In genomic region chr5:148391422-148391821, GRCh38 we compare ENCODE assay signal across 18 cellular contexts. TPM values are rescaled to one million over a fixed set of nuclear protein-coding genes. Genes with fewer than 3 reads are reported as not detected.
A peak's percentile ranks its signal among the peaks of the same experiment; 100 is the strongest.
DNase-seq lines count a peak whose midpoint lies in the region; FAIRE-seq and TF ChIP-seq lines count a peak whose summit lies in the region.
"Had no signal": no experiment of that assay in that cellular context is flagged by ENCODE, and none has a peak within 500 bp of the region (broad histone marks: within the 10 kb centered on the region; RNA-seq: fewer than 3 reads in every experiment).

No MANE protein-coding gene starts in this region.

- H3K4me1 ChIP-seq in HUES64 (ENCODE audit: insufficient read depth, low read length) (peaks cover 38% of the 10 kb centered on the region), astrocyte (ENCODE audit: insufficient read depth, low read length) (peaks cover 4% of the 10 kb centered on the region), mesendoderm (ENCODE audit: control insufficient read depth, low read depth, low read length) (no peaks in the 10 kb centered on the region), spleen (peaks cover 0 to 95% (median 35%) of the 10 kb centered on the region in 6 donors)

- no peak overlapping the region for H3K18ac ChIP-seq in mesendoderm (ENCODE audit: low read length)

- H3K27ac ChIP-seq in HUES64 (ENCODE audit: low read depth, low read length) (peak overlapping the region; percentile 19; the same call in 1 of the 2 replicates), astrocyte (ENCODE audit: low read depth, low read length) (no peak overlapping the region), mesendoderm (ENCODE audit: low read depth, low read length) (no peak overlapping the region), spleen (no peak overlapping the region)
- H3K27ac ChIP-seq: left lung had no signal

- peaks cover 2% of the 10 kb centered on the region for H3K36me3 Mint-ChIP-seq in astrocyte (ENCODE audit: low read depth, unreplicated experiment)

- H2BK120ac ChIP-seq in mesendoderm (ENCODE audit: low read depth, low read length): no peak overlapping the region

- peak overlapping the region; percentile 33; the same call in 1 of the 2 replicates for H3K9ac ChIP-seq in HUES64 (ENCODE audit: low read depth, low read length)
- H3K9ac ChIP-seq in astrocyte (ENCODE audit: low read length): no peak overlapping the region
- no peak overlapping the region for H3K9ac ChIP-seq in mesendoderm (ENCODE audit: low read length)

- no peak overlapping the region for H4K5ac ChIP-seq in mesendoderm (ENCODE audit: low read length)

- 67% methylated on average over 1 of the region's 1 CpG for WGBS in HUES64
- WGBS in mesendoderm (ENCODE audit: extremely low coverage, insufficient coverage, low lambda C conversion rate): no CpG with 5 or more reads among the region's 1 CpG
- WGBS in spleen, 5 donors: 68 to 95% (median 87%) methylated on average over 1 of the region's 1 CpG

- H3K27ac Mint-ChIP-seq in astrocyte (ENCODE audit: unreplicated experiment): no peak overlapping the region
- H3K27ac Mint-ChIP-seq: activated CD4-positive, alpha-beta T cell treated with anti-CD3 and anti-CD28 coated beads, Interleukin-2, amount 10 ng/mL, durations not matched to agents 24 days and 14 days; activated CD8-positive, alpha-beta memory T cell treated with anti-CD3 and anti-CD28 coated beads, Interleukin-2, amount 10 ng/mL, durations not matched to agents 7 days and 5 days had no signal

- no peak overlapping the region for H3K4ac ChIP-seq in mesendoderm (ENCODE audit: low read depth, low read length)

- no peak overlapping the region for H2BK5ac ChIP-seq in mesendoderm (ENCODE audit: low read length)

- no peak overlapping the region for H4K8ac ChIP-seq in mesendoderm (ENCODE audit: low read depth, low read length)

- intact Hi-C loops in spleen (cut with DNase I; ENCODE audit: low total_unique reads): no loop called here

- H3K4me1 Mint-ChIP-seq in astrocyte (ENCODE audit: low read depth, unreplicated experiment): peaks cover 16% of the 10 kb centered on the region

- H3K36me3 ChIP-seq in HUES64 (ENCODE audit: insufficient read depth, low read length) (peaks cover 25% of the 10 kb centered on the region), astrocyte (ENCODE audit: insufficient read depth, low read length) (peaks cover 14% of the 10 kb centered on the region), mesendoderm (ENCODE audit: control insufficient read depth, insufficient read depth, low read length) (no peaks in the 10 kb centered on the region), spleen (peaks cover 0 to 66% (median 18%) of the 10 kb centered on the region in 6 donors)

- peak; percentile 60 for FAIRE-seq in D721Med (lab: Jason Lieb, UNC)
- FAIRE-seq in astrocyte (lab: Jason Lieb, UNC): no peak
- FAIRE-seq: TTC549 had no signal

- no peak for TF ChIP-seq POLR2A in spleen (IDR thresholded peaks at IDR 0.05)

- no peak overlapping the region for H3K4me3 Mint-ChIP-seq in astrocyte (ENCODE audit: unreplicated experiment)
- H3K4me3 Mint-ChIP-seq: activated CD4-positive, alpha-beta T cell treated with anti-CD3 and anti-CD28 coated beads, Interleukin-2, amount 10 ng/mL, durations not matched to agents 24 days and 14 days; activated CD8-positive, alpha-beta memory T cell treated with anti-CD3 and anti-CD28 coated beads, Interleukin-2, amount 10 ng/mL, durations not matched to agents 7 days and 5 days had no signal

- no peak overlapping the region for H3K23ac ChIP-seq in mesendoderm (ENCODE audit: low read length)

- TF ChIP-seq CTCF in D721Med (IDR thresholded peaks at IDR 0.05; ENCODE audit: insufficient read depth, missing control alignments) (no peak), astrocyte (IDR thresholded peaks at IDR 0.05; ENCODE audit: insufficient read depth, low read depth, low read length) (no peak), spleen (IDR thresholded peaks at IDR 0.05 in 8 of 11, conservative IDR thresholded peaks at IDR 0.05 in 3 of 11) (no peak)

- DNase-seq in D721Med (ENCODE audit: insufficient read length, low spot score) (no peak), astrocyte (ENCODE audit: low read depth) (peak; percentile 10), mesendoderm (peak; percentile 34), spleen (no peak), cortex of kidney (lab: John Stamatoyannopoulos, UW) (no peak), islet precursor cell (no peak)
- DNase-seq: activated CD4-positive, alpha-beta T cell treated with anti-CD3 and anti-CD28 coated beads, Interleukin-2, amount 10 ng/mL, durations not matched to agents 24 days and 14 days; activated CD8-positive, alpha-beta memory T cell treated with anti-CD3 and anti-CD28 coated beads, Interleukin-2, amount 10 ng/mL, durations not matched to agents 7 days and 5 days; activated gamma-delta T cell; heart left ventricle; Kasumi-1; left lung; stimulated activated CD4-positive, alpha-beta T cell treated with anti-CD3 and anti-CD28 coated beads, Interleukin-4, amount 100 ng/mL, for 4 hours; SW 1271 had no signal

- H3K4me3 ChIP-seq in HUES64 (ENCODE audit: low read length): no peak overlapping the region
- no peak overlapping the region for H3K4me3 ChIP-seq in astrocyte (ENCODE audit: insufficient read depth, low read depth, low read length)
- no peak overlapping the region for H3K4me3 ChIP-seq in mesendoderm (ENCODE audit: low read length)
- no peak overlapping the region for H3K4me3 ChIP-seq in spleen
- H3K4me3 ChIP-seq: heart left ventricle, left lung had no signal

- peaks cover 90% of the 10 kb centered on the region for H3K79me2 ChIP-seq in astrocyte (ENCODE audit: insufficient read depth, low read length)
- peaks cover 21% of the 10 kb centered on the region for H3K79me2 ChIP-seq in mesendoderm (ENCODE audit: control insufficient read depth, insufficient read depth, low read length)

- no peaks in the 10 kb centered on the region for H3K27me3 ChIP-seq in HUES64 (ENCODE audit: insufficient read depth, low read length)
- H3K27me3 ChIP-seq in astrocyte (ENCODE audit: insufficient read depth, low read length): no peaks in the 10 kb centered on the region
- no peaks in the 10 kb centered on the region for H3K27me3 ChIP-seq in mesendoderm (ENCODE audit: insufficient read depth, low read length, poor library complexity)
- H3K27me3 ChIP-seq in spleen (replicated peaks in 1 of 7): no peaks in the 10 kb centered on the region
- H3K27me3 ChIP-seq: heart left ventricle, left lung had no signal

- H3K9me3 ChIP-seq in HUES64 (ENCODE audit: insufficient read depth, low read depth, low read length) (no peaks in the 10 kb centered on the region), astrocyte (ENCODE audit: insufficient read depth, low read depth, low read length) (no peaks in the 10 kb centered on the region), spleen (no peaks in the 10 kb centered on the region)
- H3K9me3 ChIP-seq: heart left ventricle, left lung had no signal

- H3K79me1 ChIP-seq in mesendoderm (ENCODE audit: low read length): peaks cover 18% of the 10 kb centered on the region

- no peak overlapping the region for H3K56ac ChIP-seq in mesendoderm (ENCODE audit: low read length)

- H3K27me3 Mint-ChIP-seq in astrocyte (ENCODE audit: low read depth, unreplicated experiment): no peaks in the 10 kb centered on the region
- H3K27me3 Mint-ChIP-seq: activated CD4-positive, alpha-beta T cell treated with anti-CD3 and anti-CD28 coated beads, Interleukin-2, amount 10 ng/mL, durations not matched to agents 24 days and 14 days; activated CD8-positive, alpha-beta memory T cell treated with anti-CD3 and anti-CD28 coated beads, Interleukin-2, amount 10 ng/mL, durations not matched to agents 7 days and 5 days had no signal

- H2BK15ac ChIP-seq in mesendoderm (replicated peaks; ENCODE audit: low read depth): no peak overlapping the region

- H3K9me3 Mint-ChIP-seq in astrocyte (ENCODE audit: unreplicated experiment): no peaks in the 10 kb centered on the region
- H3K9me3 Mint-ChIP-seq: activated CD4-positive, alpha-beta T cell treated with anti-CD3 and anti-CD28 coated beads, Interleukin-2, amount 10 ng/mL, durations not matched to agents 24 days and 14 days had no signal

- no peak overlapping the region for H3K4me2 ChIP-seq in astrocyte (ENCODE audit: low read length)
- H3K4me2 ChIP-seq in mesendoderm (ENCODE audit: low read length): no peak overlapping the region

- no peak overlapping the region for H2AK5ac ChIP-seq in mesendoderm (ENCODE audit: low read length)

- no peak overlapping the region for H2AFZ ChIP-seq in astrocyte (ENCODE audit: low read depth, low read length)

- peaks cover 66% of the 10 kb centered on the region for H4K20me1 ChIP-seq in astrocyte (ENCODE audit: insufficient read depth, low read length)

RNA-seq across cellular contexts. Expression of gene FBXO38, which starts 7.7 kb away (rescaled TPM):
- polyA plus RNA-seq in HUES64 (2013, experiment 1 of 2): 18.5 TPM
- 18.6 TPM for polyA plus RNA-seq in HUES64 (2013, experiment 2 of 2)
- 36.2 and 38.8 TPM in 2 replicates for total RNA-seq in astrocyte
- 20.4 TPM for polyA plus RNA-seq in mesendoderm (2013, experiment 1 of 2)
- 20.4 TPM for polyA plus RNA-seq in mesendoderm (2013, experiment 2 of 2)
- 100 to 1,000 TPM in 1 of 7 donors, 10 to 100 TPM in 6; 50.4 to 119 (median 76.9) TPM for total RNA-seq in spleen
- polyA plus RNA-seq in spleen: 10 to 100 TPM; 14.3 to 14.5 (median 14.4) TPM

RNA-seq across cellular contexts. Expression of gene SPINK9, which starts 56.1 kb away (rescaled TPM):
- polyA plus RNA-seq in HUES64 (2013, experiment 1 of 2): not detected
- not detected for polyA plus RNA-seq in HUES64 (2013, experiment 2 of 2)
- total RNA-seq in astrocyte (not detected in 2 replicates), spleen (not detected)
- polyA plus RNA-seq in mesendoderm (2013, experiment 1 of 2): not detected
- not detected for polyA plus RNA-seq in mesendoderm (2013, experiment 2 of 2)
- polyA plus RNA-seq in spleen: not detected
- total RNA-seq: activated CD4-positive, alpha-beta T cell treated with anti-CD3 and anti-CD28 coated beads, Interleukin-2, amount 10 ng/mL, durations not matched to agents 24 days and 14 days; activated CD8-positive, alpha-beta memory T cell treated with anti-CD3 and anti-CD28 coated beads, Interleukin-2, amount 10 ng/mL, durations not matched to agents 7 days and 5 days; HT1080; left lung; ureter had no signal
- polyA plus RNA-seq: heart left ventricle had no signal

Comparison
In these comparisons a context has a peak if more than half of its experiments do, and no peak if none do; other contexts are left out.
1. DNase-seq: peak in astrocyte (single experiment) and mesendoderm (single experiment); none in D721Med (single experiment), spleen (single experiment), cortex of kidney (single experiment) and islet precursor cell (single experiment).